In the genomic region with DNA sequence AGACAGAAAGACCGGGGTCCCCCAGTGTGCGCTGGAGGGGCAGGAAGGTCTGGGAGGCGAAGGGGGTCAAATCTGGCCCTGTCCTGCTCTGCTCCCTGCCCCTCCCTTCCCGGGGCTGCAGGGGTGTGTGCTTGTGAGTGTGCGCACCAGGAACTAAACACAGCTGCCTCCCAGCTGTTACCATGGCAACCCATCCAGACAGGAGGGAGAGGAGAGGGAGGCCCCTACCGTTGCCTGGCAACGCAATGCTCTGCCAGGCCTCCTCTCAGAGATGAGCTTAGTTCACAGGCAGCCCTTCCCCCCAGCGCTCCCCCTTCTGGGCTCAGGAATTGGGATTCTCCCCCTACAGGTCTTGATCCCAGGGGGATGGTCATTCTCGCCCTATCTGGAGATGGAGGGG, we compare ENCODE assay signal across 10 cellular contexts. TPM values are rescaled to one million over a fixed set of nuclear protein-coding genes. Genes with fewer than 3 reads are reported as not detected.
A peak's percentile ranks its signal among the peaks of the same experiment; 100 is the strongest.
DNase-seq lines count a peak whose midpoint lies in the region; ATAC-seq, FAIRE-seq and TF ChIP-seq lines count a peak whose summit lies in the region.
"Had no signal": no experiment of that assay in that cellular context is flagged by ENCODE, and none has a peak within 500 bp of the region (broad histone marks: within the 10 kb centered on the region; RNA-seq: fewer than 3 reads in every experiment).

No MANE protein-coding gene starts in this region.

- FAIRE-seq in astrocyte (lab: Jason Lieb, UNC) = no peak

- peaks cover 2% of the 10 kb centered on the region for H3K27me3 ChIP-seq in astrocyte (ENCODE audit: insufficient read depth, low read length)

- intact Hi-C loops in lower leg skin (cut with DNase I; ENCODE audit: low total_unique reads) = no loop called here

- no peaks in the 10 kb centered on the region for H3K9me3 Mint-ChIP-seq in astrocyte (ENCODE audit: unreplicated experiment)

- H3K4me3 ChIP-seq in astrocyte (ENCODE audit: insufficient read depth, low read depth, low read length) = no peak overlapping the region
- no peak overlapping the region for H3K4me3 ChIP-seq in lower leg skin (ENCODE audit: low read depth, poor library complexity, severe bottlenecking)
- H3K4me3 ChIP-seq: heart right ventricle, thoracic aorta had no signal

- 53 to 57% methylated on average over 6 to 9 of the region's 9 CpGs for WGBS in lower leg skin, 2 donors

- TF ChIP-seq CTCF in astrocyte (IDR thresholded peaks at IDR 0.05; ENCODE audit: insufficient read depth, low read depth, low read length) (no peak), lower leg skin (IDR thresholded peaks at IDR 0.05) (no peak)

- peaks cover 9% of the 10 kb centered on the region for H3K36me3 Mint-ChIP-seq in astrocyte (ENCODE audit: low read depth, unreplicated experiment)

- H3K79me2 ChIP-seq in astrocyte (ENCODE audit: insufficient read depth, low read length) = no peaks in the 10 kb centered on the region

- no peak overlapping the region for H3K4me2 ChIP-seq in astrocyte (ENCODE audit: low read length)

- no peak overlapping the region for H3K9ac ChIP-seq in astrocyte (ENCODE audit: low read length)

- H3K4me1 ChIP-seq in astrocyte (ENCODE audit: insufficient read depth, low read length) = no peaks in the 10 kb centered on the region

- no peak for TF ChIP-seq POLR2A in lower leg skin (IDR thresholded peaks at IDR 0.05)

- H3K36me3 ChIP-seq in astrocyte (ENCODE audit: insufficient read depth, low read length) = no peaks in the 10 kb centered on the region
- H3K36me3 ChIP-seq: heart right ventricle, thoracic aorta had no signal

- peaks cover 4% of the 10 kb centered on the region for H3K4me1 Mint-ChIP-seq in astrocyte (ENCODE audit: low read depth, unreplicated experiment)

- no peak overlapping the region for H2AFZ ChIP-seq in astrocyte (ENCODE audit: low read depth, low read length)

- H3K27ac ChIP-seq in astrocyte (ENCODE audit: low read depth, low read length) = no peak overlapping the region
- H3K27ac ChIP-seq: heart right ventricle, thoracic aorta had no signal

- H3K27ac Mint-ChIP-seq in astrocyte (ENCODE audit: unreplicated experiment) = peak overlapping the region; percentile 3

- peaks cover 14% of the 10 kb centered on the region for H3K27me3 Mint-ChIP-seq in astrocyte (ENCODE audit: low read depth, unreplicated experiment)

- H3K4me3 Mint-ChIP-seq in astrocyte (ENCODE audit: unreplicated experiment) = no peak overlapping the region

- peak; percentile 99 for DNase-seq in DMS153 (lab: John Stamatoyannopoulos, UW)
- DNase-seq in HT1080 (ENCODE audit: low read depth) = peak; percentile 85
- peak; percentile 100 for DNase-seq in NCI-H82 (lab: John Stamatoyannopoulos, UW)
- peak; percentile 83 for DNase-seq in astrocyte (ENCODE audit: low read depth)
- DNase-seq in kidney tubule cell (ENCODE audit: low spot score) = peak; percentile 86
- no peak for DNase-seq in lower leg skin (ENCODE audit: low spot score in 2 of 2)
- DNase-seq: heart right ventricle had no signal

- no peaks in the 10 kb centered on the region for H4K20me1 ChIP-seq in astrocyte (ENCODE audit: insufficient read depth, low read length)

- ATAC-seq in HG02981 (IDR thresholded peaks at IDR 0.05; ENCODE audit: unreplicated experiment) (no peak), GM18520 (IDR thresholded peaks at IDR 0.05; ENCODE audit: unreplicated experiment) (no peak)

- H3K9me3 ChIP-seq in astrocyte (ENCODE audit: insufficient read depth, low read depth, low read length) = no peaks in the 10 kb centered on the region
- H3K9me3 ChIP-seq: heart right ventricle, thoracic aorta had no signal

RNA-seq across cellular contexts. Expression of gene NYAP1, which starts 6.1 kb away (rescaled TPM):
- 0.10 and 0.20 TPM in 2 replicates for total RNA-seq in HT1080 (2014; rRNA removed; shearing (Covaris generic))
- polyA plus RNA-seq in HT1080 (2015; cell fraction: cytosol; rRNA removed) = 0.37 and 0.50 TPM in 2 replicates
- polyA plus RNA-seq in HT1080 (2015; cell fraction: nucleus; rRNA removed) = 0.58 and 1.7 TPM in 2 replicates
- total RNA-seq in astrocyte = 2.5 and 2.6 TPM in 2 replicates
- total RNA-seq in lower leg skin = 1 to 10 TPM in 3 of 4 donors, under 1 TPM in 1; 0.39 to 2.1 (median 1.5) TPM

RNA-seq across cellular contexts. Expression of gene TSC22D4, which starts 10.8 kb away (rescaled TPM):
- total RNA-seq in HT1080 (2014; rRNA removed; shearing (Covaris generic)) = 58.9 and 65.7 TPM in 2 replicates
- 41.4 and 46.5 TPM in 2 replicates for polyA plus RNA-seq in HT1080 (2015; cell fraction: cytosol; rRNA removed)
- polyA plus RNA-seq in HT1080 (2015; cell fraction: nucleus; rRNA removed) = 38.8 and 47.8 TPM in 2 replicates
- total RNA-seq in astrocyte (52.9 and 53.4 TPM in 2 replicates), lower leg skin (10 to 100 TPM; 57.3 to 97.7 (median 68.0) TPM)

RNA-seq across cellular contexts. Expression of gene SPACDR, which starts 25.8 kb away (rescaled TPM):
- 0.85 TPM in 1 of 2 replicates, not detected in the other for total RNA-seq in HT1080 (2014; rRNA removed; shearing (Covaris generic))
- 0.23 and 0.55 TPM in 2 replicates for polyA plus RNA-seq in HT1080 (2015; cell fraction: cytosol; rRNA removed)
- 1.1 and 1.6 TPM in 2 replicates for polyA plus RNA-seq in HT1080 (2015; cell fraction: nucleus; rRNA removed)
- total RNA-seq in astrocyte (2.5 and 2.6 TPM in 2 replicates), lower leg skin (1 to 10 TPM in 1 of 4 donors, under 1 TPM in 1, not detected in 2; 0.26 to 1.5 TPM)
- total RNA-seq: thoracic aorta had no signal

RNA-seq across cellular contexts. Expression of gene AGFG2, which starts 49.2 kb away (rescaled TPM):
- total RNA-seq in HT1080 (2014; rRNA removed; shearing (Covaris generic)) = 13.5 and 19.9 TPM in 2 replicates
- polyA plus RNA-seq in HT1080 (2015; cell fraction: cytosol; rRNA removed) = 9.4 and 13.3 TPM in 2 replicates
- 11.9 and 13.6 TPM in 2 replicates for polyA plus RNA-seq in HT1080 (2015; cell fraction: nucleus; rRNA removed)
- total RNA-seq in astrocyte = 6.2 and 7.1 TPM in 2 replicates
- total RNA-seq in lower leg skin = 10 to 100 TPM; 47.1 to 62.7 (median 58.6) TPM

RNA-seq across cellular contexts. Expression of gene PPP1R35, which starts 53.5 kb away (rescaled TPM):
- total RNA-seq in HT1080 (2014; rRNA removed; shearing (Covaris generic)) = 47.7 and 64.3 TPM in 2 replicates
- polyA plus RNA-seq in HT1080 (2015; cell fraction: cytosol; rRNA removed) = 51.0 and 63.9 TPM in 2 replicates
- polyA plus RNA-seq in HT1080 (2015; cell fraction: nucleus; rRNA removed) = 125 and 197 TPM in 2 replicates
- 18.5 and 19.7 TPM in 2 replicates for total RNA-seq in astrocyte
- 10 to 100 TPM; 26.3 to 63.2 (median 46.6) TPM for total RNA-seq in lower leg skin

Comparison
In these comparisons a context has a peak if more than half of its experiments do, and no peak if none do; other contexts are left out.
1. DNase-seq: peak in DMS153 (single experiment), HT1080 (single experiment), NCI-H82 (single experiment), astrocyte (single experiment) and kidney tubule cell (single experiment); none in lower leg skin (0 of 2).